Comparison of ENCODE assay signal across 15 cellular contexts in the genomic region with DNA sequence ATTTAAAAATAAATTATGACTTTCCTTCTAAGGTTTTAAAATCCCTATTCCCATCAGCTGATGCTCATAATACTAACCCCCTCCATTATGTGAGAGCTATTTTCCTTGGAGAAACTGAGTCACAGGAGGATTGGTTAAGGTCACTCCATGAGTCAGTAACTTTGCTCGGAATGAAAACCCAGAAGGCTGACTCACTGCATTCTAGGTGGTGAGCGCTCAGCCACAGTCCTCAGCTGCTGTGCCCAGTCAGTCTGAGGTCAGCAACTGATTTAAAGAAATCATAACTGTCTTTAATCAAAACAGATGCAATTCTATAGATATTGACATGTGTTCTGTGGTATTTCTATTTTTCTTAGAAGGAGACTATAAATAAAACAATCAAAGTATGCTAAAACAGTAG.
DNase-seq lines count a peak whose midpoint lies in the region; ATAC-seq, FAIRE-seq and TF ChIP-seq lines count a peak whose summit lies in the region.
"Had no signal": no experiment of that assay in that cellular context is flagged by ENCODE, and none has a peak within 500 bp of the region (broad histone marks: within the 10 kb centered on the region; RNA-seq: fewer than 3 reads in every experiment).

No MANE protein-coding gene starts in this region.

- no peaks in the 10 kb centered on the region for H3K27me3 Mint-ChIP-seq in MCF 10A (ENCODE audit: insufficient read depth, unreplicated experiment)
- H3K27me3 Mint-ChIP-seq: activated CD4-positive, alpha-beta T cell treated with anti-CD3 and anti-CD28 coated beads for 36 hours; B cell had no signal

- H3K9me3 Mint-ChIP-seq in MCF 10A (ENCODE audit: unreplicated experiment): no peaks in the 10 kb centered on the region

- CTCF ChIA-PET in MCF 10A (lab: Yijun Ruan, JAX): interaction anchor here (0.6 kb wide), 1 partner anchor 53 kb away, joined by 4 read pairs; no protein-coding TSS in a partner anchor

- peak; percentile 77 for ATAC-seq in thoracic aorta (ENCODE audit: insufficient number of reproducible peaks, low FRiP score, low read depth)
- ATAC-seq: activated CD4-positive, alpha-beta T cell treated with anti-CD3 and anti-CD28 coated beads for 36 hours; stimulated activated effector memory CD8-positive, alpha-beta T cell treated with anti-CD3 and anti-CD28 coated beads, Interleukin-12 subunit alpha, Interleukin-12 subunit beta, amount 100 ng/mL, for 72 hours had no signal

- intact Hi-C loops in MCF 10A (cut with micrococcal nuclease) (no loop called here), breast epithelium (cut with DNase I; ENCODE audit: low total_unique reads) (no loop called here)

- no peak overlapping the region for H3K4me3 Mint-ChIP-seq in MCF 10A (ENCODE audit: unreplicated experiment)
- H3K4me3 Mint-ChIP-seq: activated CD4-positive, alpha-beta T cell treated with anti-CD3 and anti-CD28 coated beads for 36 hours; B cell; stimulated activated effector memory CD8-positive, alpha-beta T cell treated with anti-CD3 and anti-CD28 coated beads, Interleukin-12 subunit alpha, Interleukin-12 subunit beta, amount 100 ng/mL, for 72 hours had no signal

- peak; percentile 70 for DNase-seq in MCF 10A (ENCODE audit: unreplicated experiment)
- DNase-seq in breast epithelium (ENCODE audit: low spot score in 2 of 2): no peak
- peak; percentile 9 for DNase-seq in T1000 (lab: John Stamatoyannopoulos, UW)
- DNase-seq in fibroblast of the conjunctiva (ENCODE audit: low read depth): peak; percentile 75
- DNase-seq in thoracic aorta (ENCODE audit: low spot score): no peak
- DNase-seq in GM12892 (ENCODE audit: insufficient read length): no peak
- no peak for DNase-seq in activated effector memory CD4-positive, alpha-beta T cell treated with anti-CD3 and anti-CD28 coated beads, Interleukin-2, amount 50 U/mL, for 16 hours
- no peak for DNase-seq in activated CD4-positive, alpha-beta T cell treated with anti-CD3 and anti-CD28 coated beads for 1 hour
- DNase-seq: activated CD4-positive, alpha-beta T cell treated with anti-CD3 and anti-CD28 coated beads for 36 hours; midbrain; RPMI8226; spleen had no signal

- H3K27ac Mint-ChIP-seq in MCF 10A (ENCODE audit: low read depth, unreplicated experiment): no peak overlapping the region
- H3K27ac Mint-ChIP-seq: activated CD4-positive, alpha-beta T cell treated with anti-CD3 and anti-CD28 coated beads for 36 hours; B cell; stimulated activated effector memory CD8-positive, alpha-beta T cell treated with anti-CD3 and anti-CD28 coated beads, Interleukin-12 subunit alpha, Interleukin-12 subunit beta, amount 100 ng/mL, for 72 hours had no signal

- no TSS peak for BruUV-seq in MCF 10A (replicated peaks; lab: Mats Ljungman, UMichigan)

- POLR2A ChIA-PET in MCF 10A (lab: Yijun Ruan, JAX): interaction anchor here (1.0 to 1.5 kb wide), 2 partner anchors 12 to 13 kb away, joined by 3 to 4 read pairs; no protein-coding TSS in a partner anchor

- H3K27ac ChIP-seq in breast epithelium (no peak overlapping the region), thoracic aorta (no peak overlapping the region)
- H3K27ac ChIP-seq: spleen had no signal

- H3K27me3 ChIP-seq in breast epithelium (no peaks in the 10 kb centered on the region), thoracic aorta (replicated peaks; ENCODE audit: insufficient read depth) (no peaks in the 10 kb centered on the region)
- H3K27me3 ChIP-seq: spleen had no signal

- H3K9me3 ChIP-seq in breast epithelium (peaks cover 4 to 8% of the 10 kb centered on the region in 2 donors), thoracic aorta (no peaks in the 10 kb centered on the region)

- H3K4me1 Mint-ChIP-seq in MCF 10A (ENCODE audit: insufficient read depth, unreplicated experiment): peaks cover 7% of the 10 kb centered on the region
- H3K4me1 Mint-ChIP-seq: activated CD4-positive, alpha-beta T cell treated with anti-CD3 and anti-CD28 coated beads for 36 hours; B cell; stimulated activated effector memory CD8-positive, alpha-beta T cell treated with anti-CD3 and anti-CD28 coated beads, Interleukin-12 subunit alpha, Interleukin-12 subunit beta, amount 100 ng/mL, for 72 hours had no signal

- H3K4me3 ChIP-seq in breast epithelium: no peak overlapping the region
- H3K4me3 ChIP-seq in thoracic aorta: no peak overlapping the region
- H3K4me3 ChIP-seq: spleen had no signal

- no peak for FAIRE-seq in GM12892 (lab: Jason Lieb, UNC)
- FAIRE-seq: frontal cortex had no signal

- peaks cover 6% of the 10 kb centered on the region for H3K36me3 Mint-ChIP-seq in MCF 10A (ENCODE audit: insufficient read depth, unreplicated experiment)
- H3K36me3 Mint-ChIP-seq: stimulated activated effector memory CD8-positive, alpha-beta T cell treated with anti-CD3 and anti-CD28 coated beads, Interleukin-12 subunit alpha, Interleukin-12 subunit beta, amount 100 ng/mL, for 72 hours had no signal

- no peaks in the 10 kb centered on the region for H3K4me1 ChIP-seq in breast epithelium
- peaks cover 2 to 12% of the 10 kb centered on the region in 2 donors for H3K4me1 ChIP-seq in thoracic aorta (ENCODE audit: control insufficient read depth in 1 of 2, low read depth in 2 of 2)
- H3K4me1 ChIP-seq: spleen had no signal

- TF ChIP-seq CTCF in MCF 10A (IDR thresholded peaks at IDR 0.05; ENCODE audit: unreplicated experiment) (no peak), breast epithelium (IDR thresholded peaks at IDR 0.05) (no peak), thoracic aorta (IDR thresholded peaks at IDR 0.05) (no peak)

- H3K36me3 ChIP-seq in breast epithelium: no peaks in the 10 kb centered on the region
- H3K36me3 ChIP-seq in thoracic aorta: no peaks in the 10 kb centered on the region
- H3K36me3 ChIP-seq: spleen had no signal

- TF ChIP-seq POLR2A in breast epithelium (IDR thresholded peaks at IDR 0.05) (no peak), GM12892 (IDR thresholded peaks at IDR 0.05; ENCODE audit: low read depth, low read length) (no peak)

Comparison
In these comparisons a context has a peak if more than half of its experiments do, and no peak if none do; other contexts are left out.
1. DNase-seq: peak in MCF 10A (single experiment), T1000 (single experiment) and fibroblast of the conjunctiva (single experiment); none in breast epithelium (0 of 2), thoracic aorta (single experiment), GM12892 (single experiment), activated effector memory CD4-positive, alpha-beta T cell treated with anti-CD3 and anti-CD28 coated beads, Interleukin-2, amount 50 U/mL, for 16 hours (single experiment) and activated CD4-positive, alpha-beta T cell treated with anti-CD3 and anti-CD28 coated beads for 1 hour (single experiment).